Comparison of ENCODE assay signal across 8 cellular contexts in genomic region chr15:89089316-89090230, GRCh38. TPM values are rescaled to one million over a fixed set of nuclear protein-coding genes. Genes with fewer than 3 reads are reported as not detected.
A peak's percentile ranks its signal among the peaks of the same experiment; 100 is the strongest.
DNase-seq lines count a peak whose midpoint lies in the region; ATAC-seq and TF ChIP-seq lines count a peak whose summit lies in the region.

No MANE protein-coding gene starts in this region.

- H3K27me3 ChIP-seq in right atrium auricular region (no peaks in the 10 kb centered on the region), right lobe of liver (no peaks in the 10 kb centered on the region), uterus (no peaks in the 10 kb centered on the region)

- H3K36me3 ChIP-seq in right atrium auricular region: no peaks in the 10 kb centered on the region
- H3K36me3 ChIP-seq in right lobe of liver: no peaks in the 10 kb centered on the region
- no peaks in the 10 kb centered on the region for H3K36me3 ChIP-seq in uterus

- H3K9me3 ChIP-seq in right atrium auricular region (no peaks in the 10 kb centered on the region), right lobe of liver (no peaks in the 10 kb centered on the region), uterus (no peaks in the 10 kb centered on the region)

- no peak for ATAC-seq in Right ventricle myocardium superior (ENCODE audit: poor library complexity)
- no peak for ATAC-seq in right lobe of liver

- H3K27ac ChIP-seq in right atrium auricular region: peak overlapping the region; percentile 93 to 95
- peak overlapping the region; percentile 81 for H3K27ac ChIP-seq in angular gyrus (ENCODE audit: low read depth, low read length)
- H3K27ac ChIP-seq in right lobe of liver: peak overlapping the region; percentile 90 to 94 (median 94)
- peak overlapping the region; percentile 88 to 90 for H3K27ac ChIP-seq in uterus

- TF ChIP-seq POLR2A in right lobe of liver (IDR thresholded peaks at IDR 0.05) (peak; percentile 14), uterus (IDR thresholded peaks at IDR 0.05) (no peak)

- no peak for TF ChIP-seq CTCF in right atrium auricular region (IDR thresholded peaks at IDR 0.05)
- TF ChIP-seq CTCF in right lobe of liver (IDR thresholded peaks at IDR 0.05): no peak
- TF ChIP-seq CTCF in uterus (IDR thresholded peaks at IDR 0.05): no peak

- H3K4me1 ChIP-seq in right atrium auricular region (peaks cover 0 to 71% of the 10 kb centered on the region in 2 donors), right lobe of liver (peaks cover 0 to 52% (median 6%) of the 10 kb centered on the region in 4 donors), uterus (peaks cover 0 to 9% of the 10 kb centered on the region in 2 donors)

- intact Hi-C loops in Right ventricle myocardium superior (cut with DNase I) (loop anchor here (5.0 kb wide), 2 partner anchors 48 to 243 kb away; partner anchors contain the start of gene POLG), right lobe of liver (cut with DNase I) (no loop called here), uterus (cut with DNase I; ENCODE audit: low total_unique reads) (no loop called here)

- WGBS in right lobe of liver (ENCODE audit: insufficient coverage, low coverage, low lambda C conversion rate, missing lambda C conversion rate): 24% methylated on average over 5 of the region's 5 CpGs

- H3K4me3 ChIP-seq in right atrium auricular region (peak overlapping the region; percentile 72 to 83), right lobe of liver (peak overlapping the region; percentile 82 to 91 (median 88)), uterus (peak overlapping the region; percentile 86 to 91)

- DNase-seq in right atrium auricular region (ENCODE audit: low spot score) (no peak), Right ventricle myocardium superior (no peak), right lobe of liver (peak in 1 of 3 donors; percentile 7), uterus (no peak), AG20443 (ENCODE audit: low spot score) (no peak), GOT3 (lab: John Stamatoyannopoulos, UW) (no peak), NCI-H345 (lab: John Stamatoyannopoulos, UW) (no peak)

RNA-seq across cellular contexts. Expression of gene ABHD2, which starts 1.3 kb away (rescaled TPM):
- total RNA-seq in right atrium auricular region: 100 to 1,000 TPM; 115 to 118 TPM
- total RNA-seq in Right ventricle myocardium superior: 59.4 TPM
- total RNA-seq in right lobe of liver: 100 to 1,000 TPM; 136 to 392 (median 315) TPM
- total RNA-seq in uterus: 100 to 1,000 TPM in 1 of 4 donors, 10 to 100 TPM in 3; 27.4 to 117 (median 54.2) TPM
